15 cellular contexts compared by ENCODE assay signal in genomic region chr9:136297016-136297691, GRCh38. TPM values are rescaled to one million over a fixed set of nuclear protein-coding genes. Genes with fewer than 3 reads are reported as not detected.
DNase-seq lines count a peak whose midpoint lies in the region; ATAC-seq and TF ChIP-seq lines count a peak whose summit lies in the region.
"Had no signal": no experiment of that assay in that cellular context is flagged by ENCODE, and none has a peak within 500 bp of the region (broad histone marks: within the 10 kb centered on the region; RNA-seq: fewer than 3 reads in every experiment).

No MANE protein-coding gene starts in this region.

- H3K4me3 ChIP-seq in LNCaP clone FGC (ENCODE audit: low read depth, low read length): peak overlapping the region; percentile 38
- H3K4me3 ChIP-seq: ascending aorta, neural progenitor cell had no signal

- TF ChIP-seq CTCF in 22Rv1 (IDR thresholded peaks at IDR 0.05) (peak; percentile 16; the same call in 1 of the 2 replicates), LNCaP clone FGC (IDR thresholded peaks at IDR 0.05; ENCODE audit: control insufficient read depth, extremely low read depth, insufficient read depth) (no peak)

- ATAC-seq in left lobe of liver: peak; percentile 87
- ATAC-seq in GM21717 (IDR thresholded peaks at IDR 0.05; ENCODE audit: unreplicated experiment): no peak
- no peak for ATAC-seq in HG03520 (IDR thresholded peaks at IDR 0.05; ENCODE audit: unreplicated experiment)

- DNase-seq in LNCaP clone FGC (ENCODE audit: low read depth) (peak; percentile 41), SHP77 (lab: John Stamatoyannopoulos, UW) (peak; percentile 32 to 70), left lobe of liver (ENCODE audit: low spot score) (peak; percentile 77), activated gamma-delta T cell (lab: John Stamatoyannopoulos, UW) (no peak)
- no peak for DNase-seq in activated naive CD4-positive, alpha-beta T cell (lab: John Stamatoyannopoulos, UW)
- DNase-seq: activated CD8-positive, alpha-beta memory T cell treated with anti-CD3 and anti-CD28 coated beads, Interleukin-2, amount 50 U/mL, for 4 hours; GDM1; Karpas-422; NK-92 treated with Interleukin-12 subunit alpha and Interleukin-12 subunit beta, amount 100 ng/mL, for 24 hours; T1000 had no signal

- no peak overlapping the region for H3K27ac ChIP-seq in 22Rv1
- H3K27ac ChIP-seq: ascending aorta, neural progenitor cell had no signal

RNA-seq across cellular contexts. Expression of gene CCDC187, which starts 6.7 kb away (rescaled TPM):
- total RNA-seq in left lobe of liver: 0.03 TPM

RNA-seq across cellular contexts. Expression of gene GPSM1, which starts 30.2 kb away (rescaled TPM):
- 4.8 TPM for total RNA-seq in left lobe of liver

RNA-seq across cellular contexts. Expression of gene QSOX2, which starts 51.5 kb away (rescaled TPM):
- 4.7 TPM for total RNA-seq in left lobe of liver

Comparison
In these comparisons a context has a peak if more than half of its experiments do, and no peak if none do; other contexts are left out.
1. DNase-seq: peak in LNCaP clone FGC (single experiment), SHP77 (2 of 2) and left lobe of liver (single experiment); none in activated naive CD4-positive, alpha-beta T cell (0 of 4) and activated gamma-delta T cell (single experiment).